1 cellular context compared by ENCODE assay signal in the genomic region with DNA sequence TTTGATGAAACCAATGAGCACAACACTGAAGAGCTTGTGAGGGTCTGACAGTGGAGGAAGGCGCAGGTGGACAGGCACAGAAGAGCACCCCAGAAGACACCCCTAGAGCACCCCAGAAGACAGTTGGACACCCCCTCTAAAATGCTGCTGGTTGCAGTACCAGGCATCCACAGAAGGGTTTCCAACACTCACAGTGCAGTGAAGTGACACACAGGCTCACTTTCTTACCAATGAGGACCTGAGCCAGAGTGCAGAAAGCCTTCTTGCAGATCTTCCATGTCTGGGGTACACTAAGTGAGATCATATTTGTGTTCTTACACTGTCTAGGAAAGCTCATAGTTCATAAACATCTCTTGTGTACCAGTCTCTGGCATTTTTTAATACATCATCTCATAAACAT.
TF ChIP-seq lines count a peak whose summit lies in the region.

No MANE protein-coding gene starts in this region.

TF ChIP-seq in IMR-90, 13 proteins besides CTCF, POLR2A, EP300 and RAD21:
- TF ChIP-seq SMC3 (IDR thresholded peaks at IDR 0.05; ENCODE audit: low read depth, low read length), result no peak
- no peak for TF ChIP-seq MAFK (IDR thresholded peaks at IDR 0.05; ENCODE audit: low read depth, low read length)
- no peak for TF ChIP-seq RFX5 (IDR thresholded peaks at IDR 0.05; ENCODE audit: low read depth, low read length)
- TF ChIP-seq USF2 (IDR thresholded peaks at IDR 0.05; ENCODE audit: low read depth, low read length), result no peak
- TF ChIP-seq CEBPB (IDR thresholded peaks at IDR 0.05; ENCODE audit: low read depth, low read length), result no peak
- no peak for TF ChIP-seq NFE2L2 (IDR thresholded peaks at IDR 0.05; ENCODE audit: low read depth, low read length)
- no peak for TF ChIP-seq MXI1 (IDR thresholded peaks at IDR 0.05; ENCODE audit: borderline replicate concordance, low read depth, low read length)
- no peak for TF ChIP-seq FOS (IDR thresholded peaks at IDR 0.05; ENCODE audit: low read depth, low read length)
- TF ChIP-seq MAZ (IDR thresholded peaks at IDR 0.05; ENCODE audit: borderline replicate concordance, low read depth, low read length), result no peak
